15 cellular contexts compared by ENCODE assay signal in the genomic region with DNA sequence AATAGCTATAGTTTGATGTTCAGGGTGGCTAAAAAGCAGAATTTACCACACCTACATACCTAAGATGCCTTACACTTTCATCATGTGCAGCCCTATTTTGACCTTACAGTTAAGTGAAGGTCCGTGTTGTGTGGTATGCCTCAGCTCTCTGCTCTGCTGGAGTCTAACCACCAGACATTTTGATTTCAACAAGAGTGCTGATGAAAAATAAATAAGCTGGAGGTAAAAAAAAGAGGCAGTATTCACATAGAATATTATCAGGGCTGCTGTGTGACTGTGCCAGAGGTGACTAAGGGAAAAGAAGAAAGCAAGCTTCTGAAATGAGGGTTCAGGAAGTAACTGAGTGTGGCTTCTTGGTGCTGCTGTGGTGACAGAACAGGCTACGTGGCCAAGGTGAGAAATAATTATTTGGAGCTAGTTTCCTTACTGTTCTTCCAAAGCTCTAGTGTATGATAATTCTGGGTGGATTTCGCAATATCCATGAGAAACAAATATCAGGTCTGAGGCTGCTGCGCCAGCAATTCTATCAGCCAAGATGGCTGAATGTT.
DNase-seq lines count a peak whose midpoint lies in the region; ATAC-seq, FAIRE-seq and TF ChIP-seq lines count a peak whose summit lies in the region.
"Had no signal": no experiment of that assay in that cellular context is flagged by ENCODE, and none has a peak within 500 bp of the region (broad histone marks: within the 10 kb centered on the region; RNA-seq: fewer than 3 reads in every experiment).

No MANE protein-coding gene starts in this region.

- H3K27ac ChIP-seq in K562 (ENCODE audit: extremely low read depth, low read depth, low read length), result no peak overlapping the region

- no peak for TF ChIP-seq POLR2A in K562 (conservative IDR thresholded peaks at IDR 0.05)

- H4K20me1 ChIP-seq in K562 (replicated peaks; ENCODE audit: control insufficient read depth, insufficient read depth, low read length), result no peaks in the 10 kb centered on the region

- no peaks in the 10 kb centered on the region for H3K27me3 ChIP-seq in K562 (ENCODE audit: control insufficient read depth in 2 of 2, insufficient read depth in 2 of 2, low read length in 2 of 2)

- H3K4me3 ChIP-seq in K562, result no peak overlapping the region

- in situ Hi-C loops in K562 (cut with MboI), result no loop called here

- H3K4me3 Mint-ChIP-seq in type B pancreatic cell, result peak overlapping the region; percentile 82
- no peak overlapping the region for H3K4me3 Mint-ChIP-seq in T-cell
- H3K4me3 Mint-ChIP-seq: brain; neural crest cell; stimulated activated naive CD8-positive, alpha-beta T cell treated with anti-CD3 and anti-CD28 coated beads, Interleukin-15, amount 100 ng/mL, for 72 hours had no signal

- no peak for TF ChIP-seq CTCF in K562 (IDR thresholded peaks at IDR 0.05 in 2 of 3, conservative IDR thresholded peaks at IDR 0.05 in 1 of 3; ENCODE audit: insufficient read depth in 2 of 3, low read depth in 1 of 3, low read length in 3 of 3)
- TF ChIP-seq CTCF in type B pancreatic cell (conservative IDR thresholded peaks at IDR 0.05), result no peak

- ATAC-seq in K562, result no peak
- ATAC-seq in left lobe of liver, result peak; percentile 19
- no peak for ATAC-seq in HG03097 (IDR thresholded peaks at IDR 0.05; ENCODE audit: low FRiP score, unreplicated experiment)
- ATAC-seq in T-cell (replicated peaks in 1 of 4), result no peak
- ATAC-seq: PC-3; stimulated activated naive CD8-positive, alpha-beta T cell treated with anti-CD3 and anti-CD28 coated beads, Interleukin-15, amount 100 ng/mL, for 72 hours had no signal

- H3K36me3 ChIP-seq in K562 (ENCODE audit: control insufficient read depth, insufficient read depth, low read length), result no peaks in the 10 kb centered on the region

- peak; percentile 39 for DNase-seq in NCI-H748 treated with DMSO at 0.1 percent for 48 hours (lab: John Stamatoyannopoulos, UW)
- no peak for DNase-seq in NCI-H748 (lab: John Stamatoyannopoulos, UW; ENCODE audit: unreplicated experiment)
- DNase-seq in K562 (ENCODE audit: extremely low read depth in 1 of 4, low spot score in 3 of 4), result no peak
- no peak for DNase-seq in left lobe of liver (ENCODE audit: low spot score)
- DNase-seq in type B pancreatic cell (ENCODE audit: extremely low spot score, unreplicated experiment), result no peak
- DNase-seq in islet precursor cell, result no peak
- no peak for DNase-seq in T-cell
- DNase-seq: 8988T; NCI-H187; PC-3; stimulated activated naive CD8-positive, alpha-beta T cell treated with anti-CD3 and anti-CD28 coated beads, Interleukin-15, amount 100 ng/mL, for 72 hours had no signal

- H3K79me2 ChIP-seq in K562 (ENCODE audit: control insufficient read depth, insufficient read depth, low read length), result no peaks in the 10 kb centered on the region

- intact Hi-C loops in K562 (cut with micrococcal nuclease), result no loop called here

- no peak for FAIRE-seq in K562 (lab: Jason Lieb, UNC)
- FAIRE-seq: GM18507 had no signal

- H3K4me1 Mint-ChIP-seq in type B pancreatic cell (ENCODE audit: unreplicated experiment) (no peaks in the 10 kb centered on the region), T-cell (no peaks in the 10 kb centered on the region)
- H3K4me1 Mint-ChIP-seq: neural crest cell; stimulated activated naive CD8-positive, alpha-beta T cell treated with anti-CD3 and anti-CD28 coated beads, Interleukin-15, amount 100 ng/mL, for 72 hours had no signal

- H3K9me3 ChIP-seq in K562 (replicated peaks; ENCODE audit: control insufficient read depth, insufficient read depth, low read depth, low read length), result no peaks in the 10 kb centered on the region

- no peak overlapping the region for H3K9ac ChIP-seq in K562 (ENCODE audit: insufficient read depth in 1 of 2, low read depth in 2 of 2, low read length in 2 of 2)

- H3K9me3 Mint-ChIP-seq in type B pancreatic cell (no peaks in the 10 kb centered on the region), T-cell (no peaks in the 10 kb centered on the region)
- H3K9me3 Mint-ChIP-seq: stimulated activated naive CD8-positive, alpha-beta T cell treated with anti-CD3 and anti-CD28 coated beads, Interleukin-15, amount 100 ng/mL, for 72 hours had no signal

- no peak for TF ChIP-seq EP300 in K562 (IDR thresholded peaks at IDR 0.05; ENCODE audit: low read length)

- H3K27me3 Mint-ChIP-seq in type B pancreatic cell, result no peaks in the 10 kb centered on the region
- H3K27me3 Mint-ChIP-seq in T-cell, result peaks cover 20 to 31% of the 10 kb centered on the region in 2 donors

- H3K36me3 Mint-ChIP-seq in type B pancreatic cell (no peaks in the 10 kb centered on the region), T-cell (no peaks in the 10 kb centered on the region)
- H3K36me3 Mint-ChIP-seq: brain had no signal

- CTCF ChIA-PET in K562 (lab: Yijun Ruan, JAX; ENCODE audit: low intra/inter-chr PET ratio) (no interaction called here), T-cell (lab: Charles Lee) (no interaction called here)

- H2AFZ ChIP-seq in K562 (ENCODE audit: low read depth, low read length), result no peak overlapping the region

- POLR2A ChIA-PET in K562 (lab: Yijun Ruan, JAX), result interaction anchor here (0.8 kb wide), 1 partner anchor 9 kb away, joined by 4 read pairs; no protein-coding TSS in a partner anchor
- POLR2A ChIA-PET in T-cell (lab: Charles Lee), result no interaction called here

- 3% methylated on average over 4 of the region's 4 CpGs for WGBS in K562 (ENCODE audit: insufficient coverage, low coverage, missing lambda C conversion rate)

- no TSS peak for BruUV-seq in K562 (replicated peaks; lab: Mats Ljungman, UMichigan)

- H3K9me1 ChIP-seq in K562 (ENCODE audit: control insufficient read depth, insufficient read depth, low read length), result no peaks in the 10 kb centered on the region

- no peaks in the 10 kb centered on the region for H3K4me1 ChIP-seq in K562 (replicated peaks in 1 of 2; ENCODE audit: control insufficient read depth in 2 of 2, insufficient read depth in 2 of 2, low read length in 2 of 2)

- peak overlapping the region; percentile 100 for H3K27ac Mint-ChIP-seq in type B pancreatic cell
- H3K27ac Mint-ChIP-seq in T-cell, result no peak overlapping the region
- H3K27ac Mint-ChIP-seq: stimulated activated naive CD8-positive, alpha-beta T cell treated with anti-CD3 and anti-CD28 coated beads, Interleukin-15, amount 100 ng/mL, for 72 hours had no signal

- no peak for TF ChIP-seq RAD21 in K562 (CRISPR knock-in tag; conservative IDR thresholded peaks at IDR 0.05 in 1 of 2, IDR thresholded peaks at IDR 0.05 in 1 of 2)

- no peak overlapping the region for H3K4me2 ChIP-seq in K562 (ENCODE audit: insufficient read depth, low read length)

TF ChIP-seq in K562, 482 proteins besides CTCF, POLR2A, EP300 and RAD21:
- no peak for TF ChIP-seq CEBPG (CRISPR knock-in tag; IDR thresholded peaks at IDR 0.05)
- TF ChIP-seq CEBPG (tag; conservative IDR thresholded peaks at IDR 0.05 in 1 of 2, IDR thresholded peaks at IDR 0.05 in 1 of 2), result peak in 1 of 2 experiments; percentile 73; a peak in 2 of 4 replicates
- peak; percentile 71 for TF ChIP-seq CEBPB (tag; IDR thresholded peaks at IDR 0.05)
- TF ChIP-seq, protein P1, sequence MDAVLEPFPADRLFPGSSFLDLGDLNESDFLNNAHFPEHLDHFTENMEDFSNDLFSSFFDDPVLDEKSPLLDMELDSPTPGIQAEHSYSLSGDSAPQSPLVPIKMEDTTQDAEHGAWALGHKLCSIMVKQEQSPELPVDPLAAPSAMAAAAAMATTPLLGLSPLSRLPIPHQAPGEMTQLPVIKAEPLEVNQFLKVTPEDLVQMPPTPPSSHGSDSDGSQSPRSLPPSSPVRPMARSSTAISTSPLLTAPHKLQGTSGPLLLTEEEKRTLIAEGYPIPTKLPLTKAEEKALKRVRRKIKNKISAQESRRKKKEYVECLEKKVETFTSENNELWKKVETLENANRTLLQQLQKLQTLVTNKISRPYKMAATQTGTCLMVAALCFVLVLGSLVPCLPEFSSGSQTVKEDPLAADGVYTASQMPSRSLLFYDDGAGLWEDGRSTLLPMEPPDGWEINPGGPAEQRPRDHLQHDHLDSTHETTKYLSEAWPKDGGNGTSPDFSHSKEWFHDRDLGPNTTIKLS (IDR thresholded peaks at IDR 0.05; ENCODE audit: borderline replicate concordance, low read depth), result no peak
